Comparison of ENCODE assay signal across 1 cellular context in the genomic region with DNA sequence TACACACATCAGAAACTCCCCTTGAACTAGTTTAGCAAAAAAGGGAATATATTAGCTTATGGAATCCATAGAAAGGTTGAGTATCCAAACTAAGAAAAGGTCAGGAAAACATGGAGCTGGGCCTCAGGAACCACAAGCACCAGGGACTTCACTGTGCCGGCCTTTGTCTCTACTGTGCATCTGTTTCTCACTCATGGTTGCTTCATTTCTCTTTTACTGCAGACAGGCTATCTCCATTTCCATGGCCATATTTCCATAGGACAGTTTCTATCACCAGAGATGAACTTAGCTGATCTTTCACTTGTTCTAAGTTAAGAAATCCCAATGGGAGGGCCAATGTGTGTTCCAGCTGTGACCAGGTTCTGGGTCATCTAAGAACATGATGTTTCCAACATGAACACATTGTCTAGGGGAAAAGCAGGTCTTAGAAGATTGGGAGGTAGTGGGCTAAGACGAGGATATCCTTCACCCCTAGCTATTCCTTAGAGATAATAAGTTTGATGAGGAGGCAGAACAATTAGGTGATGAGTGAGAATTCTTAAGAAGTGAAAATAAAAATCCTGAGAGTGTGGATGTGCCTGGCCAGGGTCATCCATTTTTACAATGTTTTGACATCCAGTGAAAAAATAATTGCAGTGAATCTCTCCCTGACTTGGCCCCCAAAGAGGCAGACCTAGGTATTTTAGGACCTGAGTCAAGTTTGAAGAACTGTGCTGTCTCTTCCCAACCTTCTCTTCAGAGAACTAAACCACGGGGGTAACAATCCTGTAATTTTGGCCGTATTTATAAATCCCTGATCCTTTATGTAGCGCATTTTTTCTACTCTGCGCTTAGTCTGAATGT.
TF ChIP-seq lines count a peak whose summit lies in the region.

No MANE protein-coding gene starts in this region.

TF ChIP-seq in K562, 482 proteins besides CTCF, POLR2A, EP300 and RAD21 (continued from another document and continues in another):
- TF ChIP-seq, protein P1, sequence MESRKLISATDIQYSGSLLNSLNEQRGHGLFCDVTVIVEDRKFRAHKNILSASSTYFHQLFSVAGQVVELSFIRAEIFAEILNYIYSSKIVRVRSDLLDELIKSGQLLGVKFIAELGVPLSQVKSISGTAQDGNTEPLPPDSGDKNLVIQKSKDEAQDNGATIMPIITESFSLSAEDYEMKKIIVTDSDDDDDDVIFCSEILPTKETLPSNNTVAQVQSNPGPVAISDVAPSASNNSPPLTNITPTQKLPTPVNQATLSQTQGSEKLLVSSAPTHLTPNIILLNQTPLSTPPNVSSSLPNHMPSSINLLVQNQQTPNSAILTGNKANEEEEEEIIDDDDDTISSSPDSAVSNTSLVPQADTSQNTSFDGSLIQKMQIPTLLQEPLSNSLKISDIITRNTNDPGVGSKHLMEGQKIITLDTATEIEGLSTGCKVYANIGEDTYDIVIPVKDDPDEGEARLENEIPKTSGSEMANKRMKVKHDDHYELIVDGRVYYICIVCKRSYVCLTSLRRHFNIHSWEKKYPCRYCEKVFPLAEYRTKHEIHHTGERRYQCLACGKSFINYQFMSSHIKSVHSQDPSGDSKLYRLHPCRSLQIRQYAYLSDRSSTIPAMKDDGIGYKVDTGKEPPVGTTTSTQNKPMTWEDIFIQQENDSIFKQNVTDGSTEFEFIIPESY (CRISPR knock-in tag; IDR thresholded peaks at IDR 0.05), result 0 out of 2 replicates have a peak, but pooled peaks have one; percentile 19
- TF ChIP-seq NUFIP1 (IDR thresholded peaks at IDR 0.05; ENCODE audit: partially characterized antibody) (no peak), BACH1 (tag; IDR thresholded peaks at IDR 0.05) (no peak; the same call in 1 of the 2 replicates), ZNF347 (CRISPR knock-in tag; IDR thresholded peaks at IDR 0.05; ENCODE audit: low read depth) (no peak), ZNF583 (CRISPR knock-in tag; IDR thresholded peaks at IDR 0.05) (no peak), TAF15 (IDR thresholded peaks at IDR 0.05; ENCODE audit: low read depth, low read length) (no peak), ZBTB17 (CRISPR knock-in tag; IDR thresholded peaks at IDR 0.05) (no peak; the same call in 1 of the 2 replicates), CBX3 (IDR thresholded peaks at IDR 0.05; ENCODE audit: borderline replicate concordance in 1 of 2, low read length in 2 of 2) (no peak), NFIX (CRISPR knock-in tag; IDR thresholded peaks at IDR 0.05; ENCODE audit: low read depth) (no peak), ZNF584 (CRISPR knock-in tag; IDR thresholded peaks at IDR 0.05; ENCODE audit: low read depth) (no peak; the same call in 1 of the 2 replicates), XRCC4 (IDR thresholded peaks at IDR 0.05; ENCODE audit: extremely low read depth, insufficient read depth, insufficient read length) (no peak), SAFB (IDR thresholded peaks at IDR 0.05; ENCODE audit: borderline replicate concordance, low read depth, low read length) (no peak), SOX6 (IDR thresholded peaks at IDR 0.05) (no peak), DDX20 (tag; IDR thresholded peaks at IDR 0.05; ENCODE audit: low read depth) (peak; percentile 38; the same call in 1 of the 2 replicates), ZNF316 (IDR thresholded peaks at IDR 0.05) (no peak), ZNF324 (CRISPR knock-in tag; IDR thresholded peaks at IDR 0.05) (0 out of 2 replicates have a peak, but pooled peaks have one; percentile 23), TCFL5 (CRISPR knock-in tag; conservative IDR thresholded peaks at IDR 0.05) (no peak)
- TF ChIP-seq, protein P2, sequence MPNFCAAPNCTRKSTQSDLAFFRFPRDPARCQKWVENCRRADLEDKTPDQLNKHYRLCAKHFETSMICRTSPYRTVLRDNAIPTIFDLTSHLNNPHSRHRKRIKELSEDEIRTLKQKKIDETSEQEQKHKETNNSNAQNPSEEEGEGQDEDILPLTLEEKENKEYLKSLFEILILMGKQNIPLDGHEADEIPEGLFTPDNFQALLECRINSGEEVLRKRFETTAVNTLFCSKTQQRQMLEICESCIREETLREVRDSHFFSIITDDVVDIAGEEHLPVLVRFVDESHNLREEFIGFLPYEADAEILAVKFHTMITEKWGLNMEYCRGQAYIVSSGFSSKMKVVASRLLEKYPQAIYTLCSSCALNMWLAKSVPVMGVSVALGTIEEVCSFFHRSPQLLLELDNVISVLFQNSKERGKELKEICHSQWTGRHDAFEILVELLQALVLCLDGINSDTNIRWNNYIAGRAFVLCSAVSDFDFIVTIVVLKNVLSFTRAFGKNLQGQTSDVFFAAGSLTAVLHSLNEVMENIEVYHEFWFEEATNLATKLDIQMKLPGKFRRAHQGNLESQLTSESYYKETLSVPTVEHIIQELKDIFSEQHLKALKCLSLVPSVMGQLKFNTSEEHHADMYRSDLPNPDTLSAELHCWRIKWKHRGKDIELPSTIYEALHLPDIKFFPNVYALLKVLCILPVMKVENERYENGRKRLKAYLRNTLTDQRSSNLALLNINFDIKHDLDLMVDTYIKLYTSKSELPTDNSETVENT (CRISPR knock-in tag; IDR thresholded peaks at IDR 0.05), result no peak
- TF ChIP-seq, protein P3, sequence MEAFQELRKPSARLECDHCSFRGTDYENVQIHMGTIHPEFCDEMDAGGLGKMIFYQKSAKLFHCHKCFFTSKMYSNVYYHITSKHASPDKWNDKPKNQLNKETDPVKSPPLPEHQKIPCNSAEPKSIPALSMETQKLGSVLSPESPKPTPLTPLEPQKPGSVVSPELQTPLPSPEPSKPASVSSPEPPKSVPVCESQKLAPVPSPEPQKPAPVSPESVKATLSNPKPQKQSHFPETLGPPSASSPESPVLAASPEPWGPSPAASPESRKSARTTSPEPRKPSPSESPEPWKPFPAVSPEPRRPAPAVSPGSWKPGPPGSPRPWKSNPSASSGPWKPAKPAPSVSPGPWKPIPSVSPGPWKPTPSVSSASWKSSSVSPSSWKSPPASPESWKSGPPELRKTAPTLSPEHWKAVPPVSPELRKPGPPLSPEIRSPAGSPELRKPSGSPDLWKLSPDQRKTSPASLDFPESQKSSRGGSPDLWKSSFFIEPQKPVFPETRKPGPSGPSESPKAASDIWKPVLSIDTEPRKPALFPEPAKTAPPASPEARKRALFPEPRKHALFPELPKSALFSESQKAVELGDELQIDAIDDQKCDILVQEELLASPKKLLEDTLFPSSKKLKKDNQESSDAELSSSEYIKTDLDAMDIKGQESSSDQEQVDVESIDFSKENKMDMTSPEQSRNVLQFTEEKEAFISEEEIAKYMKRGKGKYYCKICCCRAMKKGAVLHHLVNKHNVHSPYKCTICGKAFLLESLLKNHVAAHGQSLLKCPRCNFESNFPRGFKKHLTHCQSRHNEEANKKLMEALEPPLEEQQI (IDR thresholded peaks at IDR 0.05), result no peak
- TF ChIP-seq, protein P4, sequence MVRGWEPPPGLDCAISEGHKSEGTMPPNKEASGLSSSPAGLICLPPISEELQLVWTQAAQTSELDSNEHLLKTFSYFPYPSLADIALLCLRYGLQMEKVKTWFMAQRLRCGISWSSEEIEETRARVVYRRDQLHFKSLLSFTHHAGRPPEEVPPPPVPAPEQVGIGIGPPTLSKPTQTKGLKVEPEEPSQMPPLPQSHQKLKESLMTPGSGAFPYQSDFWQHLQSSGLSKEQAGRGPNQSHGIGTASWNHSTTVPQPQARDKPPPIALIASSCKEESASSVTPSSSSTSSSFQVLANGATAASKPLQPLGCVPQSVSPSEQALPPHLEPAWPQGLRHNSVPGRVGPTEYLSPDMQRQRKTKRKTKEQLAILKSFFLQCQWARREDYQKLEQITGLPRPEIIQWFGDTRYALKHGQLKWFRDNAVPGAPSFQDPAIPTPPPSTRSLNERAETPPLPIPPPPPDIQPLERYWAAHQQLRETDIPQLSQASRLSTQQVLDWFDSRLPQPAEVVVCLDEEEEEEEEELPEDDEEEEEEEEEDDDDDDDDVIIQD (CRISPR knock-in tag; IDR thresholded peaks at IDR 0.05), result no peak
- TF ChIP-seq, protein P5, sequence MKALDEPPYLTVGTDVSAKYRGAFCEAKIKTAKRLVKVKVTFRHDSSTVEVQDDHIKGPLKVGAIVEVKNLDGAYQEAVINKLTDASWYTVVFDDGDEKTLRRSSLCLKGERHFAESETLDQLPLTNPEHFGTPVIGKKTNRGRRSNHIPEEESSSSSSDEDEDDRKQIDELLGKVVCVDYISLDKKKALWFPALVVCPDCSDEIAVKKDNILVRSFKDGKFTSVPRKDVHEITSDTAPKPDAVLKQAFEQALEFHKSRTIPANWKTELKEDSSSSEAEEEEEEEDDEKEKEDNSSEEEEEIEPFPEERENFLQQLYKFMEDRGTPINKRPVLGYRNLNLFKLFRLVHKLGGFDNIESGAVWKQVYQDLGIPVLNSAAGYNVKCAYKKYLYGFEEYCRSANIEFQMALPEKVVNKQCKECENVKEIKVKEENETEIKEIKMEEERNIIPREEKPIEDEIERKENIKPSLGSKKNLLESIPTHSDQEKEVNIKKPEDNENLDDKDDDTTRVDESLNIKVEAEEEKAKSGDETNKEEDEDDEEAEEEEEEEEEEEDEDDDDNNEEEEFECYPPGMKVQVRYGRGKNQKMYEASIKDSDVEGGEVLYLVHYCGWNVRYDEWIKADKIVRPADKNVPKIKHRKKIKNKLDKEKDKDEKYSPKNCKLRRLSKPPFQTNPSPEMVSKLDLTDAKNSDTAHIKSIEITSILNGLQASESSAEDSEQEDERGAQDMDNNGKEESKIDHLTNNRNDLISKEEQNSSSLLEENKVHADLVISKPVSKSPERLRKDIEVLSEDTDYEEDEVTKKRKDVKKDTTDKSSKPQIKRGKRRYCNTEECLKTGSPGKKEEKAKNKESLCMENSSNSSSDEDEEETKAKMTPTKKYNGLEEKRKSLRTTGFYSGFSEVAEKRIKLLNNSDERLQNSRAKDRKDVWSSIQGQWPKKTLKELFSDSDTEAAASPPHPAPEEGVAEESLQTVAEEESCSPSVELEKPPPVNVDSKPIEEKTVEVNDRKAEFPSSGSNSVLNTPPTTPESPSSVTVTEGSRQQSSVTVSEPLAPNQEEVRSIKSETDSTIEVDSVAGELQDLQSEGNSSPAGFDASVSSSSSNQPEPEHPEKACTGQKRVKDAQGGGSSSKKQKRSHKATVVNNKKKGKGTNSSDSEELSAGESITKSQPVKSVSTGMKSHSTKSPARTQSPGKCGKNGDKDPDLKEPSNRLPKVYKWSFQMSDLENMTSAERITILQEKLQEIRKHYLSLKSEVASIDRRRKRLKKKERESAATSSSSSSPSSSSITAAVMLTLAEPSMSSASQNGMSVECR (CRISPR knock-in tag; IDR thresholded peaks at IDR 0.05), result no peak
- TF ChIP-seq, protein P6, sequence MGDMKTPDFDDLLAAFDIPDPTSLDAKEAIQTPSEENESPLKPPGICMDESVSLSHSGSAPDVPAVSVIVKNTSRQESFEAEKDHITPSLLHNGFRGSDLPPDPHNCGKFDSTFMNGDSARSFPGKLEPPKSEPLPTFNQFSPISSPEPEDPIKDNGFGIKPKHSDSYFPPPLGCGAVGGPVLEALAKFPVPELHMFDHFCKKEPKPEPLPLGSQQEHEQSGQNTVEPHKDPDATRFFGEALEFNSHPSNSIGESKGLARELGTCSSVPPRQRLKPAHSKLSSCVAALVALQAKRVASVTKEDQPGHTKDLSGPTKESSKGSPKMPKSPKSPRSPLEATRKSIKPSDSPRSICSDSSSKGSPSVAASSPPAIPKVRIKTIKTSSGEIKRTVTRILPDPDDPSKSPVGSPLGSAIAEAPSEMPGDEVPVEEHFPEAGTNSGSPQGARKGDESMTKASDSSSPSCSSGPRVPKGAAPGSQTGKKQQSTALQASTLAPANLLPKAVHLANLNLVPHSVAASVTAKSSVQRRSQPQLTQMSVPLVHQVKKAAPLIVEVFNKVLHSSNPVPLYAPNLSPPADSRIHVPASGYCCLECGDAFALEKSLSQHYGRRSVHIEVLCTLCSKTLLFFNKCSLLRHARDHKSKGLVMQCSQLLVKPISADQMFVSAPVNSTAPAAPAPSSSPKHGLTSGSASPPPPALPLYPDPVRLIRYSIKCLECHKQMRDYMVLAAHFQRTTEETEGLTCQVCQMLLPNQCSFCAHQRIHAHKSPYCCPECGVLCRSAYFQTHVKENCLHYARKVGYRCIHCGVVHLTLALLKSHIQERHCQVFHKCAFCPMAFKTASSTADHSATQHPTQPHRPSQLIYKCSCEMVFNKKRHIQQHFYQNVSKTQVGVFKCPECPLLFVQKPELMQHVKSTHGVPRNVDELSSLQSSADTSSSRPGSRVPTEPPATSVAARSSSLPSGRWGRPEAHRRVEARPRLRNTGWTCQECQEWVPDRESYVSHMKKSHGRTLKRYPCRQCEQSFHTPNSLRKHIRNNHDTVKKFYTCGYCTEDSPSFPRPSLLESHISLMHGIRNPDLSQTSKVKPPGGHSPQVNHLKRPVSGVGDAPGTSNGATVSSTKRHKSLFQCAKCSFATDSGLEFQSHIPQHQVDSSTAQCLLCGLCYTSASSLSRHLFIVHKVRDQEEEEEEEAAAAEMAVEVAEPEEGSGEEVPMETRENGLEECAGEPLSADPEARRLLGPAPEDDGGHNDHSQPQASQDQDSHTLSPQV (IDR thresholded peaks at IDR 0.05), result no peak; the same call in 1 of the 2 replicates
